In genomic region chr2:185318271-185318724, GRCh38 we compare ENCODE assay signal across 24 cellular contexts.
A peak's percentile ranks its signal among the peaks of the same experiment; 100 is the strongest.
DNase-seq lines count a peak whose midpoint lies in the region; ATAC-seq, FAIRE-seq and TF ChIP-seq lines count a peak whose summit lies in the region.
"Had no signal": no experiment of that assay in that cellular context is flagged by ENCODE, and none has a peak within 500 bp of the region (broad histone marks: within the 10 kb centered on the region; RNA-seq: fewer than 3 reads in every experiment).

No MANE protein-coding gene starts in this region.

- no peaks in the 10 kb centered on the region for H3K9me2 ChIP-seq in hepatocyte (replicated peaks; ENCODE audit: insufficient read depth)

- peaks cover 0 to 7% of the 10 kb centered on the region in 2 experiments; a peak in 1 of 5 replicates for H3K27me3 ChIP-seq in HepG2 (ENCODE audit: control insufficient read depth in 1 of 2, insufficient read depth in 2 of 2, low read length in 2 of 2)
- H3K27me3 ChIP-seq in right lobe of liver, result no peaks in the 10 kb centered on the region
- no peaks in the 10 kb centered on the region for H3K27me3 ChIP-seq in RWPE2 (ENCODE audit: insufficient read depth, poor library complexity, severe bottlenecking)
- H3K27me3 ChIP-seq in hepatocyte, result no peaks in the 10 kb centered on the region
- H3K27me3 ChIP-seq in mesendoderm (ENCODE audit: insufficient read depth, low read length, poor library complexity), result no peaks in the 10 kb centered on the region
- no peaks in the 10 kb centered on the region for H3K27me3 ChIP-seq in thyroid gland
- H3K27me3 ChIP-seq: Peyer's patch, SJCRH30 had no signal

- H3K27me3 Mint-ChIP-seq in stimulated activated naive B cell treated with anti-CD40 and anti-IgM and Interleukin-4, amounts not matched to agents 10 μg/mL and 1 μg/mL and 100 μg/mL, for 72 hours, result no peaks in the 10 kb centered on the region

- no peak overlapping the region for H4K8ac ChIP-seq in mesendoderm (ENCODE audit: low read depth, low read length)

- no peaks in the 10 kb centered on the region for H3K9me3 ChIP-seq in HepG2 (ENCODE audit: low read length)
- no peaks in the 10 kb centered on the region for H3K9me3 ChIP-seq in right lobe of liver
- no peaks in the 10 kb centered on the region for H3K9me3 ChIP-seq in RWPE2 (ENCODE audit: severe bottlenecking)
- H3K9me3 ChIP-seq in hepatocyte (ENCODE audit: low read depth), result no peaks in the 10 kb centered on the region
- H3K9me3 ChIP-seq in thyroid gland, result no peaks in the 10 kb centered on the region
- H3K9me3 ChIP-seq: Peyer's patch, SJCRH30 had no signal

- H3K27ac Mint-ChIP-seq in stimulated activated naive B cell treated with anti-CD40 and anti-IgM and Interleukin-4, amounts not matched to agents 10 μg/mL and 1 μg/mL and 100 μg/mL, for 72 hours, result no peak overlapping the region

- H4K20me1 ChIP-seq in HepG2 (ENCODE audit: insufficient read depth, low read length) (no peaks in the 10 kb centered on the region), hepatocyte (ENCODE audit: insufficient read depth, poor library complexity, severe bottlenecking) (no peaks in the 10 kb centered on the region)

- CTCF ChIA-PET in HepG2 (lab: Yijun Ruan, JAX; ENCODE audit: low intra/inter-chr PET ratio, low total read pairs), result no interaction called here

- TF ChIP-seq RAD21 in HepG2 (CRISPR knock-in tag; IDR thresholded peaks at IDR 0.05), result no peak

- DNase-seq in HepG2 (ENCODE audit: low spot score) (peak; percentile 65), right lobe of liver (no peak), RWPE2 (ENCODE audit: low spot score) (no peak), hepatocyte (ENCODE audit: low spot score) (peak; percentile 53), mesendoderm (peak; percentile 64), thyroid gland (no peak)
- no peak for DNase-seq in stimulated activated naive B cell treated with anti-CD40 and anti-IgM and Interleukin-4, amounts not matched to agents 10 μg/mL and 1 μg/mL and 100 μg/mL, for 72 hours
- no peak for DNase-seq in stimulated activated CD4-positive, alpha-beta T cell treated with anti-CD3 and anti-CD28 coated beads, Interleukin-2, amount 100 ng/mL, for 24 hours
- DNase-seq: DMS153, DND-41, GOT3, KBM-7, MV-4-11, NCI-H1105 treated with DMSO at 0.1 percent for 48 hours, NCI-H146, NCI-H2029, NCI-H69, OCI-M1, Peyer's patch, SJCRH30 had no signal

- H3K4me1 Mint-ChIP-seq in stimulated activated naive B cell treated with anti-CD40 and anti-IgM and Interleukin-4, amounts not matched to agents 10 μg/mL and 1 μg/mL and 100 μg/mL, for 72 hours, result no peaks in the 10 kb centered on the region

- no peak overlapping the region for H2AK5ac ChIP-seq in mesendoderm (ENCODE audit: low read length)

- H3K4me2 ChIP-seq in HepG2 (ENCODE audit: low read depth, low read length), result no peak overlapping the region
- H3K4me2 ChIP-seq in hepatocyte, result no peak overlapping the region
- no peak overlapping the region for H3K4me2 ChIP-seq in mesendoderm (ENCODE audit: low read length)

- H3K9ac ChIP-seq in HepG2 (ENCODE audit: insufficient read depth, low read depth, low read length) (no peak overlapping the region), mesendoderm (ENCODE audit: low read length) (no peak overlapping the region)

- no peak overlapping the region for H3K4me3 Mint-ChIP-seq in stimulated activated naive B cell treated with anti-CD40 and anti-IgM and Interleukin-4, amounts not matched to agents 10 μg/mL and 1 μg/mL and 100 μg/mL, for 72 hours

- H3K27ac ChIP-seq in HepG2 (ENCODE audit: extremely low read length, insufficient read depth, low read length), result no peak overlapping the region
- no peak overlapping the region for H3K27ac ChIP-seq in right lobe of liver
- no peak overlapping the region for H3K27ac ChIP-seq in RWPE2 (ENCODE audit: poor library complexity, severe bottlenecking)
- peak overlapping the region; percentile 9 for H3K27ac ChIP-seq in hepatocyte
- H3K27ac ChIP-seq in mesendoderm (ENCODE audit: low read depth, low read length), result no peak overlapping the region
- H3K27ac ChIP-seq in thyroid gland, result no peak overlapping the region
- H3K27ac ChIP-seq: 22Rv1, Peyer's patch, SJCRH30 had no signal

- H2BK120ac ChIP-seq in mesendoderm (ENCODE audit: low read depth, low read length), result no peak overlapping the region

- TF ChIP-seq CTCF in HepG2 (CRISPR knock-in tag; IDR thresholded peaks at IDR 0.05) (no peak), right lobe of liver (IDR thresholded peaks at IDR 0.05) (no peak), RWPE2 (IDR thresholded peaks at IDR 0.05; ENCODE audit: poor library complexity, severe bottlenecking) (no peak), hepatocyte (IDR thresholded peaks at IDR 0.05; ENCODE audit: poor library complexity) (no peak), thyroid gland (IDR thresholded peaks at IDR 0.05) (no peak)

- no peaks in the 10 kb centered on the region for H3K36me3 ChIP-seq in HepG2 (replicated peaks in 1 of 2; ENCODE audit: control insufficient read depth in 1 of 2, insufficient read depth in 2 of 2, low read length in 2 of 2)
- H3K36me3 ChIP-seq in right lobe of liver, result no peaks in the 10 kb centered on the region
- no peaks in the 10 kb centered on the region for H3K36me3 ChIP-seq in RWPE2 (ENCODE audit: low read depth)
- H3K36me3 ChIP-seq in hepatocyte (replicated peaks; ENCODE audit: insufficient read depth, low read depth), result no peaks in the 10 kb centered on the region
- no peaks in the 10 kb centered on the region for H3K36me3 ChIP-seq in mesendoderm (ENCODE audit: control insufficient read depth, insufficient read depth, low read length)
- no peaks in the 10 kb centered on the region for H3K36me3 ChIP-seq in thyroid gland
- H3K36me3 ChIP-seq: Peyer's patch, SJCRH30 had no signal

- H3K23ac ChIP-seq in mesendoderm (ENCODE audit: low read length), result no peak overlapping the region

- TF ChIP-seq EP300 in HepG2 (IDR thresholded peaks at IDR 0.05; ENCODE audit: low read depth in 2 of 2, low read length in 2 of 2), result peak in 1 of 2 experiments; percentile 60; a peak in 2 of 4 replicates
- TF ChIP-seq EP300 in HepG2 (CRISPR knock-in tag; IDR thresholded peaks at IDR 0.05; ENCODE audit: borderline replicate concordance), result no peak

- H3K18ac ChIP-seq in mesendoderm (ENCODE audit: low read length), result no peak overlapping the region

- intact Hi-C loops in HepG2 (cut with micrococcal nuclease; ENCODE audit: unreplicated experiment), result no loop called here
- intact Hi-C loops in right lobe of liver (cut with DNase I), result no loop called here
- intact Hi-C loops in thyroid gland (cut with DNase I), result no loop called here

- peaks cover 0 to 6% of the 10 kb centered on the region in 2 donors for H3K9me3 Mint-ChIP-seq in stimulated activated naive B cell treated with anti-CD40 and anti-IgM and Interleukin-4, amounts not matched to agents 10 μg/mL and 1 μg/mL and 100 μg/mL, for 72 hours

- no TSS peak for BruUV-seq in HepG2 (replicated peaks; lab: Mats Ljungman, UMichigan)

- H2BK5ac ChIP-seq in mesendoderm (ENCODE audit: low read length), result no peak overlapping the region

- no peaks in the 10 kb centered on the region for H3K79me2 ChIP-seq in HepG2 (ENCODE audit: insufficient read depth, low read length)
- no peaks in the 10 kb centered on the region for H3K79me2 ChIP-seq in hepatocyte
- H3K79me2 ChIP-seq in mesendoderm (ENCODE audit: control insufficient read depth, insufficient read depth, low read length), result no peaks in the 10 kb centered on the region

- FAIRE-seq in HepG2 (lab: Jason Lieb, UNC), result no peak
- FAIRE-seq: GM18507 had no signal

- H3K4me1 ChIP-seq in HepG2 (ENCODE audit: insufficient read depth, low read length) (peaks cover 11% of the 10 kb centered on the region), right lobe of liver (no peaks in the 10 kb centered on the region), RWPE2 (ENCODE audit: insufficient read depth, poor library complexity, severe bottlenecking) (no peaks in the 10 kb centered on the region), hepatocyte (ENCODE audit: insufficient read depth) (no peaks in the 10 kb centered on the region), mesendoderm (ENCODE audit: control insufficient read depth, low read depth, low read length) (no peaks in the 10 kb centered on the region), thyroid gland (no peaks in the 10 kb centered on the region)
- H3K4me1 ChIP-seq: Peyer's patch, SJCRH30 had no signal

- no peak overlapping the region for H2BK15ac ChIP-seq in mesendoderm (replicated peaks; ENCODE audit: low read depth)

- in situ Hi-C loops in HepG2 (cut with HindIII; ENCODE audit: extremely low pct_ligation_motif_present, low pct_unique_long_range_greater_than_20kb), result no loop called here

- H3K36me3 Mint-ChIP-seq in stimulated activated naive B cell treated with anti-CD40 and anti-IgM and Interleukin-4, amounts not matched to agents 10 μg/mL and 1 μg/mL and 100 μg/mL, for 72 hours, result no peaks in the 10 kb centered on the region

- H2AFZ ChIP-seq in HepG2 (ENCODE audit: low read length), result no peak overlapping the region
- H2AFZ ChIP-seq in hepatocyte, result no peak overlapping the region

- H3K4me3 ChIP-seq in HepG2 (replicated peaks in 1 of 3; ENCODE audit: insufficient read depth in 1 of 3, low read depth in 2 of 3, low read length in 3 of 3) (no peak overlapping the region), right lobe of liver (no peak overlapping the region), RWPE2 (ENCODE audit: severe bottlenecking) (no peak overlapping the region), hepatocyte (no peak overlapping the region), mesendoderm (ENCODE audit: low read length) (no peak overlapping the region), thyroid gland (replicated peaks in 1 of 3) (no peak overlapping the region)
- H3K4me3 ChIP-seq: Peyer's patch, SJCRH30 had no signal

- H3K79me1 ChIP-seq in mesendoderm (ENCODE audit: low read length), result no peaks in the 10 kb centered on the region

- H3K56ac ChIP-seq in mesendoderm (ENCODE audit: low read length), result no peak overlapping the region

- no peak for TF ChIP-seq POLR2A in HepG2 (IDR thresholded peaks at IDR 0.05; ENCODE audit: insufficient read depth in 1 of 2, low read depth in 2 of 2, low read length in 2 of 2)
- no peak for TF ChIP-seq POLR2A in right lobe of liver (IDR thresholded peaks at IDR 0.05)
- TF ChIP-seq POLR2A in thyroid gland (IDR thresholded peaks at IDR 0.05), result no peak

- 0% methylated on average over 2 of the region's 2 CpGs for WGBS in HepG2 (ENCODE audit: low lambda C conversion rate)
- WGBS in right lobe of liver (ENCODE audit: insufficient coverage, low coverage, low lambda C conversion rate, missing lambda C conversion rate), result 15% methylated on average over 2 of the region's 2 CpGs
- WGBS in hepatocyte (ENCODE audit: low lambda C conversion rate, missing lambda C conversion rate), result 20% methylated on average over 2 of the region's 2 CpGs
- WGBS in mesendoderm (ENCODE audit: extremely low coverage, insufficient coverage, low lambda C conversion rate), result no CpG with 5 or more reads among the region's 2 CpGs
- WGBS in thyroid gland, 2 donors, result 39 to 45% methylated on average over 2 of the region's 2 CpGs

- POLR2A ChIA-PET in HepG2 (lab: Yijun Ruan, JAX), result no interaction called here

- peak; percentile 82 for ATAC-seq in HepG2
- ATAC-seq in right lobe of liver, result no peak
- ATAC-seq in RWPE2 (ENCODE audit: low read depth), result peak; percentile 42; the same call in 1 of the 3 replicates
- ATAC-seq in stimulated activated naive B cell treated with anti-CD40 and anti-IgM and Interleukin-4, amounts not matched to agents 10 μg/mL and 1 μg/mL and 100 μg/mL, for 72 hours (replicated peaks), result no peak
- ATAC-seq: HCT116, SK-N-SH treated with all-trans-retinoic acid at 6 μM for 48 hours had no signal

- no peak overlapping the region for H4K5ac ChIP-seq in mesendoderm (ENCODE audit: low read length)

- no peak overlapping the region for H3K4ac ChIP-seq in mesendoderm (ENCODE audit: low read depth, low read length)

Comparison
In these comparisons a context has a peak if more than half of its experiments do, and no peak if none do; other contexts are left out.
1. ATAC-seq: peak in HepG2 (single experiment) and RWPE2 (single experiment); none in right lobe of liver (0 of 4) and stimulated activated naive B cell treated with anti-CD40 and anti-IgM and Interleukin-4, amounts not matched to agents 10 μg/mL and 1 μg/mL and 100 μg/mL, for 72 hours (0 of 2).
2. DNase-seq: peak in HepG2 (single experiment), hepatocyte (single experiment) and mesendoderm (single experiment); none in right lobe of liver (0 of 3), RWPE2 (single experiment), thyroid gland (0 of 2), stimulated activated naive B cell treated with anti-CD40 and anti-IgM and Interleukin-4, amounts not matched to agents 10 μg/mL and 1 μg/mL and 100 μg/mL, for 72 hours (single experiment) and stimulated activated CD4-positive, alpha-beta T cell treated with anti-CD3 and anti-CD28 coated beads, Interleukin-2, amount 100 ng/mL, for 24 hours (0 of 2).